23 cellular contexts compared by ENCODE assay signal in genomic region chr3:123312331-123313265, GRCh38.
A peak's percentile ranks its signal among the peaks of the same experiment; 100 is the strongest.
DNase-seq lines count a peak whose midpoint lies in the region; ATAC-seq, FAIRE-seq and TF ChIP-seq lines count a peak whose summit lies in the region.
"Had no signal": no experiment of that assay in that cellular context is flagged by ENCODE, and none has a peak within 500 bp of the region (broad histone marks: within the 10 kb centered on the region; RNA-seq: fewer than 3 reads in every experiment).

No MANE protein-coding gene starts in this region.

- H3K36me3 ChIP-seq in liver (ENCODE audit: control insufficient read depth in 4 of 4, insufficient read depth in 3 of 4, low read depth in 1 of 4, low read length in 3 of 4) (no peaks in the 10 kb centered on the region), HepG2 (replicated peaks in 1 of 2; ENCODE audit: control insufficient read depth in 1 of 2, insufficient read depth in 2 of 2, low read length in 2 of 2) (no peaks in the 10 kb centered on the region), H1 (ENCODE audit: control insufficient read depth in 2 of 4, insufficient read depth in 4 of 4, low read length in 3 of 4) (no peaks in the 10 kb centered on the region; a peak in 1 of 8 replicates), mesendoderm (ENCODE audit: control insufficient read depth, insufficient read depth, low read length) (no peaks in the 10 kb centered on the region), adrenal gland (replicated peaks in 1 of 2) (no peaks in the 10 kb centered on the region)
- H3K36me3 ChIP-seq: SJCRH30 had no signal

- H3K56ac ChIP-seq in H1 (replicated peaks; ENCODE audit: insufficient read length, low read depth, low read length) (no peak overlapping the region), mesendoderm (ENCODE audit: low read length) (no peak overlapping the region)

- H2BK15ac ChIP-seq in H1 (ENCODE audit: low read length) (peak overlapping the region; percentile 63; the same call in 1 of the 2 replicates), mesendoderm (replicated peaks; ENCODE audit: low read depth) (no peak overlapping the region)

- H3K18ac ChIP-seq in H1 (ENCODE audit: extremely low read depth, low read length) (peak overlapping the region; percentile 86; the same call in 1 of the 2 replicates), mesendoderm (ENCODE audit: low read length) (no peak overlapping the region)

- ATAC-seq in HepG2, result no peak
- ATAC-seq in HG03354 (IDR thresholded peaks at IDR 0.05; ENCODE audit: poor library complexity, severe bottlenecking, unreplicated experiment), result no peak
- ATAC-seq in activated T-cell treated with anti-CD3 and anti-CD28 coated beads, Interleukin-2, amount 50 U/mL, for 72 hours (replicated peaks in 1 of 2), result no peak
- ATAC-seq: activated CD8-positive, alpha-beta T cell treated with anti-CD3 and anti-CD28 coated beads for 36 hours; sciatic nerve had no signal

- no peak overlapping the region for H3K9ac ChIP-seq in liver (ENCODE audit: low read depth in 1 of 2, low read length in 2 of 2)
- no peak overlapping the region for H3K9ac ChIP-seq in HepG2 (ENCODE audit: insufficient read depth, low read depth, low read length)
- H3K9ac ChIP-seq in H1 (replicated peaks in 1 of 4; ENCODE audit: extremely low read depth in 1 of 4, low read depth in 3 of 4, low read length in 3 of 4), result no peak overlapping the region; a peak in 1 of 7 replicates
- no peak overlapping the region for H3K9ac ChIP-seq in mesendoderm (ENCODE audit: low read length)

- H2BK20ac ChIP-seq in H1 (ENCODE audit: low read length), result peak overlapping the region; percentile 64; the same call in 1 of the 2 replicates

- H2BK120ac ChIP-seq in H1 (replicated peaks; ENCODE audit: low read depth, low read length), result peak overlapping the region; percentile 69
- no peak overlapping the region for H2BK120ac ChIP-seq in mesendoderm (ENCODE audit: low read depth, low read length)

- H3K4me2 ChIP-seq in HepG2 (ENCODE audit: low read depth, low read length), result no peak overlapping the region
- H3K4me2 ChIP-seq in H1 (ENCODE audit: insufficient read depth in 1 of 2, low read depth in 2 of 2, low read length in 2 of 2), result peak overlapping the region; percentile 63 to 66
- no peak overlapping the region for H3K4me2 ChIP-seq in mesendoderm (ENCODE audit: low read length)

- H3K27ac Mint-ChIP-seq in activated T-cell treated with anti-CD3 and anti-CD28 coated beads, Interleukin-2, amount 50 U/mL, for 72 hours, result no peak overlapping the region
- H3K27ac Mint-ChIP-seq: activated CD8-positive, alpha-beta T cell treated with anti-CD3 and anti-CD28 coated beads for 36 hours; activated naive CD8-positive, alpha-beta T cell; CD4-positive, alpha-beta memory T cell had no signal

- H2AK5ac ChIP-seq in H1 (ENCODE audit: low read depth, low read length) (peak overlapping the region; percentile 91), mesendoderm (ENCODE audit: low read length) (peak overlapping the region; percentile 18)

- H3K27me3 ChIP-seq in liver (ENCODE audit: control insufficient read depth in 4 of 4, insufficient read depth in 4 of 4, low read length in 3 of 4), result no peaks in the 10 kb centered on the region
- H3K27me3 ChIP-seq in HepG2 (ENCODE audit: control insufficient read depth in 1 of 2, insufficient read depth in 2 of 2, low read length in 2 of 2), result peaks cover 0 to 33% of the 10 kb centered on the region in 2 experiments; a peak in 4 of 5 replicates
- no peaks in the 10 kb centered on the region; a peak in 1 of 7 replicates for H3K27me3 ChIP-seq in H1 (replicated peaks in 1 of 4; ENCODE audit: control insufficient read depth in 3 of 4, extremely low read depth in 1 of 4, insufficient read depth in 3 of 4, low read length in 3 of 4)
- no peaks in the 10 kb centered on the region for H3K27me3 ChIP-seq in mesendoderm (ENCODE audit: insufficient read depth, low read length, poor library complexity)
- no peaks in the 10 kb centered on the region for H3K27me3 ChIP-seq in adrenal gland

- FAIRE-seq in HepG2 (lab: Jason Lieb, UNC) (no peak), H1 (lab: Jason Lieb, UNC) (no peak)
- FAIRE-seq: A204.1, RCC 7860 had no signal

- H3K27ac ChIP-seq in liver (ENCODE audit: low read depth in 1 of 2, low read length in 2 of 2) (no peak overlapping the region), HepG2 (ENCODE audit: extremely low read length, insufficient read depth, low read length) (no peak overlapping the region), H1 (ENCODE audit: low read depth, low read length) (no peak overlapping the region), mesendoderm (ENCODE audit: low read depth, low read length) (no peak overlapping the region), adrenal gland (no peak overlapping the region)
- H3K27ac ChIP-seq: SJCRH30 had no signal

- H3K9me3 Mint-ChIP-seq in activated T-cell treated with anti-CD3 and anti-CD28 coated beads, Interleukin-2, amount 50 U/mL, for 72 hours, result no peaks in the 10 kb centered on the region
- H3K9me3 Mint-ChIP-seq: activated CD8-positive, alpha-beta T cell treated with anti-CD3 and anti-CD28 coated beads for 36 hours had no signal

- no peak for TF ChIP-seq EP300 in HepG2 (IDR thresholded peaks at IDR 0.05; ENCODE audit: low read depth in 2 of 2, low read length in 2 of 2)
- no peak for TF ChIP-seq EP300 in HepG2 (CRISPR knock-in tag; IDR thresholded peaks at IDR 0.05; ENCODE audit: borderline replicate concordance)
- no peak for TF ChIP-seq EP300 in H1 (IDR thresholded peaks at IDR 0.05; ENCODE audit: borderline replicate concordance in 1 of 2, low read depth in 2 of 2, low read length in 2 of 2)

- H2AFZ ChIP-seq in HepG2 (ENCODE audit: low read length) (no peak overlapping the region), H1 (ENCODE audit: low read length) (no peak overlapping the region)

- no peaks in the 10 kb centered on the region for H3K27me3 Mint-ChIP-seq in activated T-cell treated with anti-CD3 and anti-CD28 coated beads, Interleukin-2, amount 50 U/mL, for 72 hours (ENCODE audit: low read depth)

- BruUV-seq in HepG2 (replicated peaks; lab: Mats Ljungman, UMichigan), result no TSS peak

- H3K9me3 ChIP-seq in liver (ENCODE audit: control insufficient read depth in 4 of 4, low read length in 3 of 4) (no peaks in the 10 kb centered on the region), HepG2 (ENCODE audit: low read length) (no peaks in the 10 kb centered on the region), H1 (ENCODE audit: insufficient read depth in 2 of 2, low read depth in 1 of 2, low read length in 1 of 2) (no peaks in the 10 kb centered on the region), adrenal gland (replicated peaks in 1 of 3) (no peaks in the 10 kb centered on the region)
- H3K9me3 ChIP-seq: SJCRH30 had no signal

- H3K79me1 ChIP-seq in H1 (ENCODE audit: low read depth, low read length) (0 out of 2 replicates have a peak, but pooled peaks cover 5% of the 10 kb centered on the region), mesendoderm (ENCODE audit: low read length) (no peaks in the 10 kb centered on the region)

- H3K4me3 Mint-ChIP-seq in activated T-cell treated with anti-CD3 and anti-CD28 coated beads, Interleukin-2, amount 50 U/mL, for 72 hours, result no peak overlapping the region
- H3K4me3 Mint-ChIP-seq: activated CD8-positive, alpha-beta T cell treated with anti-CD3 and anti-CD28 coated beads for 36 hours; activated naive CD8-positive, alpha-beta T cell; CD4-positive, alpha-beta memory T cell had no signal

- H4K5ac ChIP-seq in H1 (ENCODE audit: insufficient read length, low read depth, low read length) (peak overlapping the region; percentile 4), mesendoderm (ENCODE audit: low read length) (no peak overlapping the region)

- TF ChIP-seq CTCF in liver (IDR thresholded peaks at IDR 0.05; ENCODE audit: low read depth, low read length, missing input control), result no peak
- no peak for TF ChIP-seq CTCF in HepG2 (CRISPR knock-in tag; IDR thresholded peaks at IDR 0.05)
- no peak for TF ChIP-seq CTCF in H1 (IDR thresholded peaks at IDR 0.05; ENCODE audit: control extremely low read depth in 1 of 3, insufficient read depth in 1 of 3, low read depth in 1 of 3, low read length in 3 of 3)
- no peak for TF ChIP-seq CTCF in adrenal gland (IDR thresholded peaks at IDR 0.05)

- TF ChIP-seq POLR2A in HepG2 (IDR thresholded peaks at IDR 0.05; ENCODE audit: insufficient read depth in 1 of 2, low read depth in 2 of 2, low read length in 2 of 2) (no peak), H1 (IDR thresholded peaks at IDR 0.05; ENCODE audit: control extremely low read depth in 1 of 2, low read depth in 2 of 2, low read length in 2 of 2) (no peak), adrenal gland (IDR thresholded peaks at IDR 0.05) (no peak)

- H3K4ac ChIP-seq in H1 (replicated peaks; ENCODE audit: insufficient read length, low read depth, low read length), result peak overlapping the region; percentile 7
- no peak overlapping the region for H3K4ac ChIP-seq in mesendoderm (ENCODE audit: low read depth, low read length)

- 82% methylated on average over 16 of the region's 16 CpGs for WGBS in liver
- 36% methylated on average over 12 of the region's 16 CpGs for WGBS in HepG2 (ENCODE audit: low lambda C conversion rate)
- 89% methylated on average over 16 of the region's 16 CpGs; no CpG with 5 or more reads in 1 of the 2 experiments for WGBS in H1 (ENCODE audit: extremely low coverage in 1 of 2, insufficient coverage in 1 of 2, insufficient read length in 1 of 2, insufficient replicate concordance in 2 of 2, low coverage in 1 of 2, low lambda C conversion rate in 2 of 2, missing lambda C conversion rate in 1 of 2), 2 experiments
- WGBS in mesendoderm (ENCODE audit: extremely low coverage, insufficient coverage, low lambda C conversion rate), result no CpG with 5 or more reads among the region's 16 CpGs
- WGBS in adrenal gland, 4 donors, result 62 to 69% (median 65%) methylated on average over 16 of the region's 16 CpGs

- no peak overlapping the region for H3K4me3 ChIP-seq in liver (ENCODE audit: low read depth in 1 of 3, low read length in 3 of 3)
- H3K4me3 ChIP-seq in HepG2 (replicated peaks in 1 of 3; ENCODE audit: insufficient read depth in 1 of 3, low read depth in 2 of 3, low read length in 3 of 3), result no peak overlapping the region
- peak overlapping the region in 2 of 4 experiments; percentile 12 to 16; a peak in 1 of 8 replicates for H3K4me3 ChIP-seq in H1 (ENCODE audit: extremely low read depth in 1 of 4, insufficient read depth in 2 of 4, low read depth in 3 of 4, low read length in 4 of 4)
- no peak overlapping the region for H3K4me3 ChIP-seq in mesendoderm (ENCODE audit: low read length)
- H3K4me3 ChIP-seq in adrenal gland, result no peak overlapping the region
- H3K4me3 ChIP-seq: SJCRH30 had no signal

- peak overlapping the region; percentile 100 for H4K91ac ChIP-seq in H1 (replicated peaks; ENCODE audit: insufficient read length, low read length)

- H3K79me2 ChIP-seq in HepG2 (ENCODE audit: insufficient read depth, low read length) (no peaks in the 10 kb centered on the region), H1 (ENCODE audit: control insufficient read depth in 1 of 2, insufficient read depth in 2 of 2, low read length in 2 of 2) (peaks cover 0 to 31% of the 10 kb centered on the region in 2 experiments; a peak in 2 of 4 replicates), mesendoderm (ENCODE audit: control insufficient read depth, insufficient read depth, low read length) (no peaks in the 10 kb centered on the region)

- peak overlapping the region; percentile 98 for H2BK12ac ChIP-seq in H1 (ENCODE audit: low read depth, low read length)

- H3K23ac ChIP-seq in H1 (ENCODE audit: insufficient read length), result no peak overlapping the region
- H3K23ac ChIP-seq in mesendoderm (ENCODE audit: low read length), result no peak overlapping the region

- DNase-seq in HepG2 (ENCODE audit: low spot score), result no peak
- no peak for DNase-seq in H1 (ENCODE audit: low read depth in 1 of 2, low spot score in 2 of 2)
- DNase-seq in mesendoderm, result no peak
- no peak for DNase-seq in activated T-cell treated with anti-CD3 and anti-CD28 coated beads, Interleukin-2, amount 50 U/mL, for 72 hours
- no peak for DNase-seq in adrenal gland
- DNase-seq in anterior cingulate cortex (lab: John Stamatoyannopoulos, UW), result no peak
- DNase-seq: activated CD4-positive, alpha-beta T cell treated with anti-CD3 and anti-CD28 coated beads for 1 hour; activated CD8-positive, alpha-beta T cell treated with anti-CD3 and anti-CD28 coated beads for 36 hours; CD4-positive, alpha-beta memory T cell; cerebellar nuclear complex; NCI-H1092 treated with DMSO at 0.1 percent for 48 hours; NCI-H2029; NCI-H2227 treated with DMSO at 0.1 percent for 48 hours; SJCRH30; stimulated activated CD4-positive, alpha-beta T cell treated with anti-CD3 and anti-CD28 coated beads, Interleukin-15, amount 100 ng/mL, for 24 hours; stimulated activated naive CD4-positive, alpha-beta T cell; T-helper 1 cell had no signal

- no peak overlapping the region for H3K14ac ChIP-seq in H1 (ENCODE audit: insufficient read length)

- H3K36me3 Mint-ChIP-seq in activated T-cell treated with anti-CD3 and anti-CD28 coated beads, Interleukin-2, amount 50 U/mL, for 72 hours (ENCODE audit: insufficient read depth in 2 of 2), result no peaks in the 10 kb centered on the region
- H3K36me3 Mint-ChIP-seq: activated naive CD8-positive, alpha-beta T cell; CD4-positive, alpha-beta memory T cell had no signal

- CTCF ChIA-PET in HepG2 (lab: Yijun Ruan, JAX; ENCODE audit: low intra/inter-chr PET ratio, low total read pairs), result no interaction called here
- CTCF ChIA-PET in H1 (lab: Charles Lee; ENCODE audit: partially characterized antibody), result interaction anchor here (3.8 to 17.6 kb wide), 3 partner anchors 11 to 16 kb away, joined by 21 to 245 read pairs (median 61); no protein-coding TSS in a partner anchor

- peak overlapping the region; percentile 97 for H2BK5ac ChIP-seq in H1 (ENCODE audit: low read depth, low read length)
- H2BK5ac ChIP-seq in mesendoderm (ENCODE audit: low read length), result no peak overlapping the region

- no peaks in the 10 kb centered on the region for H4K20me1 ChIP-seq in HepG2 (ENCODE audit: insufficient read depth, low read length)
- H4K20me1 ChIP-seq in H1 (replicated peaks in 1 of 2; ENCODE audit: control insufficient read depth in 1 of 2, insufficient read depth in 2 of 2, low read length in 2 of 2), result no peaks in the 10 kb centered on the region

- peaks cover 10% of the 10 kb centered on the region; the same call in 1 of the 2 replicates for H3K23me2 ChIP-seq in H1 (ENCODE audit: low read depth, low read length)

- H3K4me1 ChIP-seq in liver (ENCODE audit: control insufficient read depth in 4 of 4, insufficient read depth in 4 of 4, low read length in 3 of 4) (peaks cover 0 to 3% (median 0%) of the 10 kb centered on the region in 4 donors), HepG2 (ENCODE audit: insufficient read depth, low read length) (no peaks in the 10 kb centered on the region), H1 (replicated peaks in 1 of 4; ENCODE audit: control insufficient read depth in 3 of 4, insufficient read depth in 4 of 4, low read length in 3 of 4) (peaks cover 22 to 57% (median 34%) of the 10 kb centered on the region in 4 experiments), mesendoderm (ENCODE audit: control insufficient read depth, low read depth, low read length) (peaks cover 7% of the 10 kb centered on the region), adrenal gland (replicated peaks in 1 of 2) (no peaks in the 10 kb centered on the region)
- H3K4me1 ChIP-seq: SJCRH30 had no signal

- intact Hi-C loops in HepG2 (cut with micrococcal nuclease; ENCODE audit: unreplicated experiment), result no loop called here
- intact Hi-C loops in adrenal gland (cut with DNase I), result no loop called here

- in situ Hi-C loops in HepG2 (cut with HindIII; ENCODE audit: extremely low pct_ligation_motif_present, low pct_unique_long_range_greater_than_20kb), result no loop called here

- POLR2A ChIA-PET in HepG2 (lab: Yijun Ruan, JAX), result no interaction called here
- POLR2A ChIA-PET in H1 (lab: Charles Lee; ENCODE audit: partially characterized antibody), result interaction anchor here (3.4 to 3.7 kb wide), 2 partner anchors 13 kb away, joined by 29 to 35 read pairs; no protein-coding TSS in a partner anchor

- H4K8ac ChIP-seq in H1 (ENCODE audit: extremely low read depth, insufficient read depth, low read length), result no peak overlapping the region; the same call in 1 of the 2 replicates
- H4K8ac ChIP-seq in mesendoderm (ENCODE audit: low read depth, low read length), result no peak overlapping the region

- H3K4me1 Mint-ChIP-seq in activated T-cell treated with anti-CD3 and anti-CD28 coated beads, Interleukin-2, amount 50 U/mL, for 72 hours (ENCODE audit: low read depth), result no peaks in the 10 kb centered on the region

- TF ChIP-seq RAD21 in liver (IDR thresholded peaks at IDR 0.05), result no peak
- TF ChIP-seq RAD21 in HepG2 (CRISPR knock-in tag; IDR thresholded peaks at IDR 0.05), result no peak
- no peak for TF ChIP-seq RAD21 in H1 (IDR thresholded peaks at IDR 0.05 in 1 of 2, conservative IDR thresholded peaks at IDR 0.05 in 1 of 2; ENCODE audit: low read depth in 2 of 2, low read length in 2 of 2)

Comparison
In these comparisons a context has a peak if more than half of its experiments do, and no peak if none do; other contexts are left out.
1. H3K4me2 ChIP-seq: peak in H1 (2 of 2); none in HepG2 (single experiment) and mesendoderm (single experiment).